Comparison of ENCODE assay signal across 26 cellular contexts in genomic region chr1:197284325-197284724, GRCh38. TPM values are rescaled to one million over a fixed set of nuclear protein-coding genes. Genes with fewer than 3 reads are reported as not detected.
"Had no signal": no experiment of that assay in that cellular context is flagged by ENCODE, and none has a peak within 500 bp of the region (broad histone marks: within the 10 kb centered on the region; RNA-seq: fewer than 3 reads in every experiment).

No MANE protein-coding gene starts in this region.

- H3K27ac ChIP-seq: epithelial cell of prostate, esophagus muscularis mucosa, gastroesophageal sphincter, neural progenitor cell, ovary, psoas muscle, right atrium auricular region, sigmoid colon, skin epidermis, stomach, thoracic aorta, transverse colon had no signal

- H3K4me2 ChIP-seq: neural progenitor cell had no signal

- H3K4me1 Mint-ChIP-seq: immature natural killer cell, neural progenitor cell had no signal

- H3K27ac Mint-ChIP-seq: immature natural killer cell; natural killer cell treated with Interleukin-12 subunit alpha and Interleukin-12 subunit beta and Interleukin-15 and Interleukin-18, amount 100 ng/mL, for 72 hours; neural progenitor cell had no signal

- H2AFZ ChIP-seq: neural progenitor cell had no signal

- H3K4me1 ChIP-seq: esophagus muscularis mucosa, gastroesophageal sphincter, neural progenitor cell, psoas muscle, right atrium auricular region, sigmoid colon, stomach, transverse colon had no signal

- H3K4me3 Mint-ChIP-seq: immature natural killer cell; natural killer cell treated with Interleukin-12 subunit alpha and Interleukin-12 subunit beta and Interleukin-15 and Interleukin-18, amount 100 ng/mL, for 72 hours; neural progenitor cell had no signal

- H3K36me3 ChIP-seq: esophagus muscularis mucosa, gastroesophageal sphincter, neural progenitor cell, ovary, right atrium auricular region, sigmoid colon, stomach, thoracic aorta, transverse colon had no signal

- H3K36me3 Mint-ChIP-seq: immature natural killer cell; natural killer cell treated with Interleukin-12 subunit alpha and Interleukin-12 subunit beta and Interleukin-15 and Interleukin-18, amount 100 ng/mL, for 72 hours; neural progenitor cell had no signal

- H3K4me3 ChIP-seq: esophagus muscularis mucosa, gastroesophageal sphincter, lung, neural progenitor cell, ovary, psoas muscle, right atrium auricular region, sigmoid colon, skin epidermis, stomach, thoracic aorta, transverse colon had no signal

- ATAC-seq: gastroesophageal sphincter; left cardiac atrium; left ventricle myocardium superior; natural killer cell treated with Interleukin-12 subunit alpha and Interleukin-12 subunit beta and Interleukin-15 and Interleukin-18, amount 100 ng/mL, for 72 hours; psoas muscle had no signal

- DNase-seq: effector memory CD4-positive, alpha-beta T cell; glutamatergic neuron; immature natural killer cell; left cardiac atrium; left ventricle myocardium superior; mesenchymal stem cell; midbrain; nucleus accumbens; ovary; psoas muscle; sigmoid colon; stimulated activated naive CD4-positive, alpha-beta T cell; stomach; substantia nigra; transverse colon had no signal

- H3K27me3 ChIP-seq: esophagus muscularis mucosa, gastroesophageal sphincter, neural progenitor cell, ovary, right atrium auricular region, sigmoid colon, stomach, transverse colon had no signal

- H3K9me3 Mint-ChIP-seq: immature natural killer cell; natural killer cell treated with Interleukin-12 subunit alpha and Interleukin-12 subunit beta and Interleukin-15 and Interleukin-18, amount 100 ng/mL, for 72 hours; neural progenitor cell had no signal

- FAIRE-seq: endometrium, keratinocyte had no signal

RNA-seq across cellular contexts. Expression of gene CRB1, which starts 16.3 kb away (rescaled TPM):
- total RNA-seq: thoracic aorta had no signal
